ENCODE assay signal across 9 cellular contexts in the genomic region with DNA sequence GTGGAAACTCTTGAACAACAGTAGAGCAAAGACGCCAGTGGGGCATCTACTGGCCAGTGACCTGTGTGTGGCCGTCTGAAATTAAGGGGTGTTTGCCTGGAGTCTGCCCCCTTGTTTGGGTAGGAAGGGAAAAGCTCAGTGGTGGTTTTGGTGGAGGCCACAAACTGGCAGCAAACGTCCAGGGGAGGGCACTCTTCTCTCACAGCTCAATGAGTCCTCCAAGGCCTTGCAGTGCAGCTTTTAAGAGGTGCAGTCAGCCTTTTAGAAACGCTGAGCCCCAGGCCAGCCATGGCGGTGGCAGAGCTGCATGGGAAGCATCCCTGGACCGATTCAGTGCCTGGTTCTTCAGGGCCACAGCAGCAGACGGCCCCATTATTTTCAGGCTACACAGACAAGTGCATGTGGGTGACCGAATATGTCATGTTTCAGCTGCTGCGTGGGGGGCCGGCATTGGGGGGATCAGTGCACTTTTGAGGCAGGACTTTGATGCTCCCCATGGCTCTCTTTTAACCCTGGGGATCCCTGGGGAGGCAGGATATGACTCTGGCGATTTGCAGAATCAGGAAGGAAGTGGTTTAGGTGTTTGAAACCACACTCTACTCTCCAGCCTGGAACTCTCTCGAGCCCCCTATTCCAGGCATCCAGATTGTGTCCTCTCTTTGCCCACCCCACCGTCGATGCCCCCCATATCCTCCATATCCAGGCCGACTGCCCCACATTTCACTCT.
A peak's percentile ranks its signal among the peaks of the same experiment; 100 is the strongest.
DNase-seq lines count a peak whose midpoint lies in the region; ATAC-seq and TF ChIP-seq lines count a peak whose summit lies in the region.
"Had no signal": no experiment of that assay in that cellular context is flagged by ENCODE, and none has a peak within 500 bp of the region (broad histone marks: within the 10 kb centered on the region; RNA-seq: fewer than 3 reads in every experiment).

No MANE protein-coding gene starts in this region.

- POLR2A ChIA-PET in Caco-2 (lab: Charles Lee) = no interaction called here

- H3K4me3 Mint-ChIP-seq in Caco-2 (ENCODE audit: unreplicated experiment) = no peak overlapping the region

- no peaks in the 10 kb centered on the region for H4K20me1 ChIP-seq in Karpas-422 (ENCODE audit: insufficient read depth, low read depth, low read length)

- H3K9me3 ChIP-seq in Caco-2 (no peaks in the 10 kb centered on the region), Karpas-422 (ENCODE audit: low read length) (no peaks in the 10 kb centered on the region)

- peak; percentile 1 to 30 for DNase-seq in Caco-2
- DNase-seq in Karpas-422 = peak; percentile 89
- peak; percentile 20 for DNase-seq in SHP77 treated with DMSO at 0.1 percent for 48 hours (lab: John Stamatoyannopoulos, UW)
- peak; percentile 81 for DNase-seq in globus pallidus (ENCODE audit: low spot score)
- DNase-seq in posterior cingulate gyrus = peak; percentile 47 to 96 (median 78)
- DNase-seq in activated CD4-positive, CD25-positive, alpha-beta regulatory T cell (lab: John Stamatoyannopoulos, UW) = no peak
- DNase-seq in 8988T = no peak

- H3K27ac Mint-ChIP-seq in Caco-2 (ENCODE audit: unreplicated experiment) = no peak overlapping the region

- H3K27ac ChIP-seq in Karpas-422 (ENCODE audit: low read length) = no peak overlapping the region

- no peak overlapping the region for H2AFZ ChIP-seq in Karpas-422 (ENCODE audit: low read length)

- H3K36me3 Mint-ChIP-seq in Caco-2 (ENCODE audit: insufficient read depth, unreplicated experiment) = no peaks in the 10 kb centered on the region

- H3K9ac ChIP-seq in Karpas-422 (ENCODE audit: low read length) = no peak overlapping the region

- H3K27me3 ChIP-seq in Caco-2 (replicated peaks; ENCODE audit: control insufficient read depth, insufficient read depth, low read length) (no peaks in the 10 kb centered on the region), Karpas-422 (ENCODE audit: low read length) (no peaks in the 10 kb centered on the region)

- no peak for ATAC-seq in HG03175 (IDR thresholded peaks at IDR 0.05; ENCODE audit: unreplicated experiment)
- ATAC-seq: stimulated activated naive CD8-positive, alpha-beta T cell treated with anti-CD3 and anti-CD28 coated beads, Interleukin-15, amount 100 ng/mL, for 72 hours had no signal

- BruUV-seq in Caco-2 (replicated peaks; lab: Mats Ljungman, UMichigan) = no TSS peak

- no peaks in the 10 kb centered on the region for H3K79me2 ChIP-seq in Karpas-422 (ENCODE audit: low read length)

- no peaks in the 10 kb centered on the region for H3K9me2 ChIP-seq in Karpas-422 (replicated peaks; ENCODE audit: insufficient read depth, low read length)

- H3K4me1 ChIP-seq in Caco-2 (no peaks in the 10 kb centered on the region), Karpas-422 (ENCODE audit: low read length) (peaks cover 5% of the 10 kb centered on the region)

- no peak overlapping the region for H3K4me2 ChIP-seq in Karpas-422 (ENCODE audit: low read depth, low read length, poor library complexity, severe bottlenecking)

- H3K4me3 ChIP-seq in Caco-2 (ENCODE audit: low read depth, low read length) (no peak overlapping the region), Karpas-422 (ENCODE audit: low read length) (no peak overlapping the region)

- TF ChIP-seq CTCF in Caco-2 (IDR thresholded peaks at IDR 0.05; ENCODE audit: insufficient read depth in 1 of 2, low read depth in 1 of 2, low read length in 1 of 2, severe bottlenecking in 1 of 2, unreplicated experiment in 1 of 2) = no peak

- H3K27me3 Mint-ChIP-seq in Caco-2 (ENCODE audit: insufficient read depth, unreplicated experiment) = no peaks in the 10 kb centered on the region

- H3K36me3 ChIP-seq in Caco-2 (ENCODE audit: control insufficient read depth, insufficient read depth, low read length) = no peaks in the 10 kb centered on the region; the same call in 1 of the 2 replicates
- H3K36me3 ChIP-seq in Karpas-422 (ENCODE audit: insufficient read depth, low read length) = no peaks in the 10 kb centered on the region

- H3K4me1 Mint-ChIP-seq in Caco-2 (ENCODE audit: low read depth, unreplicated experiment) = no peaks in the 10 kb centered on the region

- intact Hi-C loops in Caco-2 (cut with micrococcal nuclease; ENCODE audit: unreplicated experiment) = no loop called here
- intact Hi-C loops in posterior cingulate gyrus (cut with DNase I) = loop anchor here (5.0 to 10.0 kb wide), 3 partner anchors 461 to 933 kb away; no protein-coding TSS in a partner anchor

- CTCF ChIA-PET in Caco-2 (lab: Charles Lee) = no interaction called here

- H3K9me3 Mint-ChIP-seq in Caco-2 (ENCODE audit: unreplicated experiment) = no peaks in the 10 kb centered on the region
- H3K9me3 Mint-ChIP-seq: stimulated activated naive CD8-positive, alpha-beta T cell treated with anti-CD3 and anti-CD28 coated beads, Interleukin-15, amount 100 ng/mL, for 72 hours had no signal

Comparison
In these comparisons a context has a peak if more than half of its experiments do, and no peak if none do; other contexts are left out.
1. DNase-seq: peak in Caco-2 (2 of 2), Karpas-422 (single experiment), SHP77 treated with DMSO at 0.1 percent for 48 hours (single experiment), globus pallidus (single experiment) and posterior cingulate gyrus (10 of 10); none in activated CD4-positive, CD25-positive, alpha-beta regulatory T cell (0 of 4) and 8988T (single experiment).